Comparison of ENCODE assay signal across 8 cellular contexts in genomic region chr10:17454181-17454800, GRCh38. TPM values are rescaled to one million over a fixed set of nuclear protein-coding genes. Genes with fewer than 3 reads are reported as not detected.
DNase-seq lines count a peak whose midpoint lies in the region; ATAC-seq and TF ChIP-seq lines count a peak whose summit lies in the region.

A gene with protein sequence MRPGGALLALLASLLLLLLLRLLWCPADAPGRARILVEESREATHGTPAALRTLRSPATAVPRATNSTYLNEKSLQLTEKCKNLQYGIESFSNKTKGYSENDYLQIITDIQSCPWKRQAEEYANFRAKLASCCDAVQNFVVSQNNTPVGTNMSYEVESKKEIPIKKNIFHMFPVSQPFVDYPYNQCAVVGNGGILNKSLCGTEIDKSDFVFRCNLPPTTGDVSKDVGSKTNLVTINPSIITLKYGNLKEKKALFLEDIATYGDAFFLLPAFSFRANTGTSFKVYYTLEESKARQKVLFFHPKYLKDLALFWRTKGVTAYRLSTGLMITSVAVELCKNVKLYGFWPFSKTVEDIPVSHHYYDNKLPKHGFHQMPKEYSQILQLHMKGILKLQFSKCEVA (minus strand): TSS chr10:17454595. CDS start chr10:17454255, 340 bp downstream.

- peaks cover 2 to 20% of the 10 kb centered on the region in 2 donors for H3K4me1 Mint-ChIP-seq in effector memory CD8-positive, alpha-beta T cell (ENCODE audit: low read depth in 2 of 2)
- peaks cover 21% of the 10 kb centered on the region for H3K4me1 Mint-ChIP-seq in stimulated activated naive CD8-positive, alpha-beta T cell treated with anti-CD3 and anti-CD28 coated beads, Interleukin-15, Interleukin-2, amounts not matched to agents 100 ng/mL and 50 ng/mL, for 24 hours (ENCODE audit: low read depth)

- H3K36me3 Mint-ChIP-seq in effector memory CD8-positive, alpha-beta T cell (ENCODE audit: insufficient read depth) = peaks cover 15% of the 10 kb centered on the region
- peaks cover 3% of the 10 kb centered on the region for H3K36me3 Mint-ChIP-seq in stimulated activated naive CD8-positive, alpha-beta T cell treated with anti-CD3 and anti-CD28 coated beads, Interleukin-15, Interleukin-2, amounts not matched to agents 100 ng/mL and 50 ng/mL, for 24 hours (ENCODE audit: low read depth)

- peak within 1 kb of the TSS; percentile 90 to 98 for H3K27ac Mint-ChIP-seq in effector memory CD8-positive, alpha-beta T cell
- H3K27ac Mint-ChIP-seq in stimulated activated naive CD8-positive, alpha-beta T cell treated with anti-CD3 and anti-CD28 coated beads, Interleukin-15, Interleukin-2, amounts not matched to agents 100 ng/mL and 50 ng/mL, for 24 hours = no peak within 1 kb of the TSS

- TF ChIP-seq CTCF in A673 (conservative IDR thresholded peaks at IDR 0.05; ENCODE audit: low read depth, low read length) (no peak), mucosa of descending colon (IDR thresholded peaks at IDR 0.05) (no peak)

- H3K27me3 Mint-ChIP-seq in effector memory CD8-positive, alpha-beta T cell = peaks cover 0 to 14% of the 10 kb centered on the region in 2 donors
- H3K27me3 Mint-ChIP-seq in stimulated activated naive CD8-positive, alpha-beta T cell treated with anti-CD3 and anti-CD28 coated beads, Interleukin-15, Interleukin-2, amounts not matched to agents 100 ng/mL and 50 ng/mL, for 24 hours = peaks cover 60% of the 10 kb centered on the region

- no TSS peak for BruUV-seq in A673 (replicated peaks; lab: Mats Ljungman, UMichigan)

- CTCF ChIA-PET in A673 (lab: Charles Lee) = interaction anchor here (0.6 kb wide), 1 partner anchor 196 kb away, joined by 3 read pairs; no protein-coding TSS in a partner anchor

- H3K27me3 ChIP-seq in A673 (replicated peaks; ENCODE audit: insufficient read depth, low read depth, low read length, poor library complexity) = peaks cover 50% of the 10 kb centered on the region

- intact Hi-C loops in A673 (cut with micrococcal nuclease; ENCODE audit: unreplicated experiment) (no loop called here), mucosa of descending colon (cut with DNase I, micrococcal nuclease) (no loop called here)

- peaks cover 0 to 3% of the 10 kb centered on the region in 2 donors for H3K9me3 Mint-ChIP-seq in effector memory CD8-positive, alpha-beta T cell
- H3K9me3 Mint-ChIP-seq in stimulated activated naive CD8-positive, alpha-beta T cell treated with anti-CD3 and anti-CD28 coated beads, Interleukin-15, Interleukin-2, amounts not matched to agents 100 ng/mL and 50 ng/mL, for 24 hours = peaks cover 9% of the 10 kb centered on the region

- H3K4me3 Mint-ChIP-seq in effector memory CD8-positive, alpha-beta T cell = peak within 1 kb of the TSS; percentile 87 to 91
- peak within 1 kb of the TSS; percentile 78 for H3K4me3 Mint-ChIP-seq in stimulated activated naive CD8-positive, alpha-beta T cell treated with anti-CD3 and anti-CD28 coated beads, Interleukin-15, Interleukin-2, amounts not matched to agents 100 ng/mL and 50 ng/mL, for 24 hours

- H3K36me3 ChIP-seq in A673 (ENCODE audit: insufficient read depth, low read length, poor library complexity, severe bottlenecking) (no peaks in the 10 kb centered on the region), mucosa of descending colon (ENCODE audit: low read depth) (no peaks in the 10 kb centered on the region)

- H3K4me1 ChIP-seq in A673 (ENCODE audit: insufficient read depth, low read length, poor library complexity, severe bottlenecking) (no peaks in the 10 kb centered on the region), mucosa of descending colon (ENCODE audit: low read depth) (peaks cover 8% of the 10 kb centered on the region)

- H3K27ac ChIP-seq in A673 (ENCODE audit: low read depth, low read length, poor library complexity, severe bottlenecking) = no peak within 1 kb of the TSS

- DNase-seq in A673 (ENCODE audit: low spot score) = peak; percentile 38
- DNase-seq in activated CD4-positive, alpha-beta T cell treated with anti-CD3 and anti-CD28 coated beads, Interleukin-2, amount 50 U/mL, for 1 hour = peak; percentile 47
- DNase-seq in effector memory CD8-positive, alpha-beta T cell = peak; percentile 39 to 56 (median 52)
- peak; percentile 62 to 77 (median 67) for DNase-seq in mucosa of descending colon

- ATAC-seq in GM19023 (IDR thresholded peaks at IDR 0.05; ENCODE audit: unreplicated experiment) (peak; percentile 49), HG03571 (IDR thresholded peaks at IDR 0.05; ENCODE audit: unreplicated experiment) (peak; percentile 76), mucosa of descending colon (peak; percentile 81), GM18867 (IDR thresholded peaks at IDR 0.05; ENCODE audit: unreplicated experiment) (no peak)
- ATAC-seq in effector memory CD8-positive, alpha-beta T cell (replicated peaks) = peak; percentile 72

- H3K4me3 ChIP-seq in A673 (ENCODE audit: low read depth, low read length, poor library complexity, severe bottlenecking) (peak within 1 kb of the TSS; percentile 44), mucosa of descending colon (no peak within 1 kb of the TSS)

- peaks cover 2% of the 10 kb centered on the region for H3K9me3 ChIP-seq in A673 (ENCODE audit: low read depth, low read length, poor library complexity, severe bottlenecking)
- H3K9me3 ChIP-seq in mucosa of descending colon = no peaks in the 10 kb centered on the region

- POLR2A ChIA-PET in A673 (lab: Charles Lee; ENCODE audit: low non-redundant PET) = no interaction called here

RNA-seq across cellular contexts. Expression of the gene that starts here (rescaled TPM):
- not detected in 2 replicates for total RNA-seq in A673 (2021)
- total RNA-seq in mucosa of descending colon = 1 to 10 TPM; 1.6 to 4.2 (median 2.2) TPM

Comparison
In these comparisons a context has a peak if more than half of its experiments do, and no peak if none do; other contexts are left out.
1. Peak in DNase-seq and H3K4me3 ChIP-seq in A673; RNA of the gene not detected or under 1 TPM.